1 cellular context compared by ENCODE assay signal in the genomic region with DNA sequence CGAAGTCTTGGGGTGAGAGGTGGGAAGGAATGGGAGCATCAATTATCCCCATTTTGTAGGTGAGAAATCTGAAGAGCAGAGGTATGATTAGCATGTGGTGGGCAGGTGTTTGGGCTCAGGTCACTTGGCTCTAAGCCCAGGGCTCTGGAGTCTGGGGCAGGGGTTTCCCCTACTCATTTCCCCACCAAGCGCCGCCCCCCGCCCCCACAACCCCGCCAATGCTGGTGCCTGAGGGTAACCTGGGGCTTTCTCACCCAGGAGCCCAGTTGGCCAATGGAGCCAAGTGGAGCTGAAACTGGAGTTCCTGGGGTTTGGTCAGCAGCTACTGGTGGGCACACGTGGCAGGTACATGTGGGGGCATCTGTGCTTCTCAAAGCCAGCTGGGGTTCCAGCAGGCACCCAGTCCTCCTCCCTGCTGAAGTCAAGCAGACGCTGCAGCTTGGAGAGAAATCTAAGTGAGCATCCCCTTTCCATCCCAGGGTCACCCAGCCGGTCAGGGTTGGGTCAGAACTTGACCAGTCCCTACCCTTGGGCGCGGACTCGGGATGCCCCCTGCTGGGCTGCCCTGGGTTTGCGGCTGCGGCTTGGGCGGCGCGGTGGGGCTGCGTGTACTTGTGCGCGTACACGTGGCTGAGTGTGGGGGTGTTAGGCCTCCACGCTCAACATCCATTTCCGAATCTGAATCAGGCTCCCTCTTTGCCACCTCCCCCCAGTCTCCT.
TF ChIP-seq lines count a peak whose summit lies in the region.

No MANE protein-coding gene starts in this region.

TF ChIP-seq in K562, 482 proteins besides CTCF, POLR2A, EP300 and RAD21 (continued from another document):
- peak; percentile 50; the same call in 1 of the 2 replicates for TF ChIP-seq CREB3L1 (IDR thresholded peaks at IDR 0.05; ENCODE audit: borderline replicate concordance, low read depth)
- 0 out of 2 replicates have a peak, but pooled peaks have one; percentile 43 for TF ChIP-seq RB1 (IDR thresholded peaks at IDR 0.05; ENCODE audit: low read depth)
- 0 out of 4 replicates have a peak, but pooled peaks of 1 of the 2 experiments have one; percentile 47 for TF ChIP-seq KDM4B (IDR thresholded peaks at IDR 0.05; ENCODE audit: borderline replicate concordance in 2 of 2, low read depth in 1 of 2)
- peak; percentile 38; the same call in 1 of the 2 replicates for TF ChIP-seq CXXC5 (CRISPR knock-in tag; IDR thresholded peaks at IDR 0.05)
- TF ChIP-seq, protein P1, sequence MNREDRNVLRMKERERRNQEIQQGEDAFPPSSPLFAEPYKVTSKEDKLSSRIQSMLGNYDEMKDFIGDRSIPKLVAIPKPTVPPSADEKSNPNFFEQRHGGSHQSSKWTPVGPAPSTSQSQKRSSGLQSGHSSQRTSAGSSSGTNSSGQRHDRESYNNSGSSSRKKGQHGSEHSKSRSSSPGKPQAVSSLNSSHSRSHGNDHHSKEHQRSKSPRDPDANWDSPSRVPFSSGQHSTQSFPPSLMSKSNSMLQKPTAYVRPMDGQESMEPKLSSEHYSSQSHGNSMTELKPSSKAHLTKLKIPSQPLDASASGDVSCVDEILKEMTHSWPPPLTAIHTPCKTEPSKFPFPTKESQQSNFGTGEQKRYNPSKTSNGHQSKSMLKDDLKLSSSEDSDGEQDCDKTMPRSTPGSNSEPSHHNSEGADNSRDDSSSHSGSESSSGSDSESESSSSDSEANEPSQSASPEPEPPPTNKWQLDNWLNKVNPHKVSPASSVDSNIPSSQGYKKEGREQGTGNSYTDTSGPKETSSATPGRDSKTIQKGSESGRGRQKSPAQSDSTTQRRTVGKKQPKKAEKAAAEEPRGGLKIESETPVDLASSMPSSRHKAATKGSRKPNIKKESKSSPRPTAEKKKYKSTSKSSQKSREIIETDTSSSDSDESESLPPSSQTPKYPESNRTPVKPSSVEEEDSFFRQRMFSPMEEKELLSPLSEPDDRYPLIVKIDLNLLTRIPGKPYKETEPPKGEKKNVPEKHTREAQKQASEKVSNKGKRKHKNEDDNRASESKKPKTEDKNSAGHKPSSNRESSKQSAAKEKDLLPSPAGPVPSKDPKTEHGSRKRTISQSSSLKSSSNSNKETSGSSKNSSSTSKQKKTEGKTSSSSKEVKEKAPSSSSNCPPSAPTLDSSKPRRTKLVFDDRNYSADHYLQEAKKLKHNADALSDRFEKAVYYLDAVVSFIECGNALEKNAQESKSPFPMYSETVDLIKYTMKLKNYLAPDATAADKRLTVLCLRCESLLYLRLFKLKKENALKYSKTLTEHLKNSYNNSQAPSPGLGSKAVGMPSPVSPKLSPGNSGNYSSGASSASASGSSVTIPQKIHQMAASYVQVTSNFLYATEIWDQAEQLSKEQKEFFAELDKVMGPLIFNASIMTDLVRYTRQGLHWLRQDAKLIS (CRISPR knock-in tag; IDR thresholded peaks at IDR 0.05), result no peak
- 0 out of 2 replicates have a peak, but pooled peaks have one; percentile 25 for TF ChIP-seq ARID4B (CRISPR knock-in tag; IDR thresholded peaks at IDR 0.05)
- TF ChIP-seq USF1 (CRISPR knock-in tag; IDR thresholded peaks at IDR 0.05), result peak; percentile 16; the same call in 1 of the 2 replicates
- TF ChIP-seq CHD1 (IDR thresholded peaks at IDR 0.05; ENCODE audit: low read length), result no peak
- TF ChIP-seq ZFX (CRISPR knock-in tag; IDR thresholded peaks at IDR 0.05), result peak; percentile 29; the same call in 1 of the 2 replicates
TF ChIP-seq in K562: peak in this region for 33.
